In the genomic region with DNA sequence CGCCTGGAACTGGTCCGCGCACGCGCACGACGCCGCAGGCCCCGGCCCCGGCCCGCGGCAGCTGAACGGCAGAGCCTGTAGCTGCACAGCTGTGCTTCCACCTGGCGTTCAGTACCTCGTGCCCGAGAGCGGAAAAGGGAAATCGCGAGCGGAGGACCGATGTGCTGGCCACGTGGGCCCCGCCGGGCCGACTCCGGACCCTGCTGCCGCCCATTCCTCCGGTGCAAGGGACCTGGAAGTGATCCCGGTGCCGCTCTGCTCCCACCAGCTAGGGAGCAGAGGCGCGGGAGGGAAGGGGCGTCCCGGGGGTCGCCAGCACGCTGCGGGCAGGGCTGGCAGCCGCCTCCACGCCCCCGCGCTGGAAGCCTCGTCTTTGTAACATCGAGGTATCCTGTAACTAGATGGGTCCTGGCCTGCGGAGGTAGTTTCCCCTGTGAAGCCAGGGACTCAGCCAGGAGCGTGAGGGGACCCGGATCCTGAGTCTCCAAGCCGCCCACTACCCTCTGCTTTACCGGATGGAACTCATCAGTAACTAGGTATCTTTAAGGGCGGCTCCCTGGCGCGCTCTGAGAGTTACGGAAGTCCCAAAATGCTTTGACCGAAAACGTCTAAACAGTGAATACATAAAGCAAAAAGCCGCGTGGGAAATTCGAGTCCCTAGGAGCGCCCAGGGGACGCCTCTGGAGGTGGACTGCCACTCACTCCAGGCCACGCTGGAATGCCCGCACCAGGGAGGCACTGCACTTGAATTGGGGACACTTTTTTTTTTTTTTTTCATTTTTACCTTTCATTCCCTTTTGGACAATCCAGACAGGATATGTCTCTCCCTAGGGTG, we compare ENCODE assay signal across 1 cellular context.
A peak's percentile ranks its signal among the peaks of the same experiment; 100 is the strongest.
TF ChIP-seq lines count a peak whose summit lies in the region.

No MANE protein-coding gene starts in this region.

TF ChIP-seq in endothelial cell of umbilical vein, 7 proteins besides CTCF, POLR2A, EP300 and RAD21:
- TF ChIP-seq GATA2 (IDR thresholded peaks at IDR 0.05; ENCODE audit: insufficient read depth, insufficient read length, low read depth, low read length), result no peak
- TF ChIP-seq, protein P1, sequence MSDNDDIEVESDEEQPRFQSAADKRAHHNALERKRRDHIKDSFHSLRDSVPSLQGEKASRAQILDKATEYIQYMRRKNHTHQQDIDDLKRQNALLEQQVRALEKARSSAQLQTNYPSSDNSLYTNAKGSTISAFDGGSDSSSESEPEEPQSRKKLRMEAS (IDR thresholded peaks at IDR 0.05; ENCODE audit: insufficient read depth, insufficient read length), result peak; percentile 97
- TF ChIP-seq MYC (IDR thresholded peaks at IDR 0.05; ENCODE audit: low read depth, low read length), result peak; percentile 79
- TF ChIP-seq JUN (IDR thresholded peaks at IDR 0.05; ENCODE audit: borderline replicate concordance, insufficient read depth, insufficient read length, low read depth), result no peak
- no peak for TF ChIP-seq EZH2 (IDR thresholded peaks at IDR 0.05; ENCODE audit: borderline replicate concordance, low read depth, low read length, severe bottlenecking)
- TF ChIP-seq FOS (IDR thresholded peaks at IDR 0.05; ENCODE audit: borderline replicate concordance, insufficient read depth, low read length), result no peak
- TF ChIP-seq POLR2AphosphoS5 (IDR thresholded peaks at IDR 0.05; ENCODE audit: insufficient read depth, low read depth, low read length), result peak; percentile 50
